ENCODE assay signal across 23 cellular contexts in genomic region chr7:20513341-20513740, GRCh38.
"Had no signal": no experiment of that assay in that cellular context is flagged by ENCODE, and none has a peak within 500 bp of the region (broad histone marks: within the 10 kb centered on the region; RNA-seq: fewer than 3 reads in every experiment).

No MANE protein-coding gene starts in this region.

- H3K27me3 Mint-ChIP-seq: activated naive CD8-positive, alpha-beta T cell treated with anti-CD3 and anti-CD28 coated beads for 36 hours; naive thymus-derived CD4-positive, alpha-beta T cell; stimulated activated naive CD8-positive, alpha-beta T cell treated with anti-CD3 and anti-CD28 coated beads, Interleukin-15, Interleukin-2, amounts not matched to agents 100 ng/mL and 50 ng/mL, for 24 hours had no signal

- H3K9me3 Mint-ChIP-seq: activated T-helper 2 cell treated with anti-CD3 and anti-CD28 coated beads, Interferon-gamma antibody, Interleukin-2, Interleukin-4, amounts not matched to agents 10 μg/mL and 5 μg/mL and 100 μg/mL, durations not matched to agents 14 hours and 24 hours and 36 hours; dendritic cell treated with granulocyte-macrophage colony-stimulating factor and Interleukin-4, amounts not matched to agents 40 ng/mL and 50 ng/mL, for 4 days; neural crest cell; WTC11 had no signal

- H3K27ac Mint-ChIP-seq: activated naive CD8-positive, alpha-beta T cell treated with anti-CD3 and anti-CD28 coated beads for 36 hours; activated T-helper 2 cell treated with anti-CD3 and anti-CD28 coated beads, Interferon-gamma antibody, Interleukin-2, Interleukin-4, amounts not matched to agents 10 μg/mL and 5 μg/mL and 100 μg/mL, durations not matched to agents 14 hours and 24 hours and 36 hours; dendritic cell treated with granulocyte-macrophage colony-stimulating factor and Interleukin-4, amounts not matched to agents 40 ng/mL and 50 ng/mL, for 4 days; naive thymus-derived CD4-positive, alpha-beta T cell; stimulated activated naive CD8-positive, alpha-beta T cell treated with anti-CD3 and anti-CD28 coated beads, Interleukin-15, Interleukin-2, amounts not matched to agents 100 ng/mL and 50 ng/mL, for 24 hours; WTC11 had no signal

- H3K36me3 Mint-ChIP-seq: activated naive CD8-positive, alpha-beta T cell treated with anti-CD3 and anti-CD28 coated beads for 36 hours; naive thymus-derived CD4-positive, alpha-beta T cell; WTC11 had no signal

- H3K4me3 ChIP-seq: lower lobe of right lung, right lobe of liver, skin epidermis, thyroid gland had no signal

- H3K4me1 ChIP-seq: lower lobe of right lung, right lobe of liver, thyroid gland had no signal

- H3K27ac ChIP-seq: brain microvascular endothelial cell, foreskin keratinocyte, lower lobe of right lung, right lobe of liver, skin epidermis, thyroid gland had no signal

- H3K9me3 ChIP-seq: lower lobe of right lung, right lobe of liver, thyroid gland had no signal

- H3K36me3 ChIP-seq: brain microvascular endothelial cell, lower lobe of right lung, right lobe of liver, thyroid gland had no signal

- DNase-seq: activated naive CD4-positive, alpha-beta T cell; activated naive CD8-positive, alpha-beta T cell treated with anti-CD3 and anti-CD28 coated beads for 36 hours; activated T-cell treated with anti-CD3 and anti-CD28 coated beads, Interleukin-2, amount 50 U/mL, for 1 hour; amniotic stem cell; brain microvascular endothelial cell; caudate nucleus; effector CD8-positive, alpha-beta T cell; erythroblast; foreskin keratinocyte; lower lobe of right lung; naive thymus-derived CD4-positive, alpha-beta T cell; occipital lobe; right lobe of liver; stimulated activated CD4-positive, alpha-beta T cell treated with anti-CD3 and anti-CD28 coated beads, Interleukin-1b, Interleukin-23, amount 100 ng/mL, for 48 hours; substantia nigra; thyroid gland had no signal

- ATAC-seq: foreskin keratinocyte; left lobe of liver; lower lobe of right lung; naive thymus-derived CD4-positive, alpha-beta T cell; right lobe of liver; WTC11 had no signal

- H3K4me1 Mint-ChIP-seq: activated naive CD8-positive, alpha-beta T cell treated with anti-CD3 and anti-CD28 coated beads for 36 hours; naive thymus-derived CD4-positive, alpha-beta T cell had no signal

- H3K27me3 ChIP-seq: brain microvascular endothelial cell, foreskin keratinocyte, right lobe of liver, thyroid gland had no signal

- H3K4me3 Mint-ChIP-seq: activated naive CD8-positive, alpha-beta T cell treated with anti-CD3 and anti-CD28 coated beads for 36 hours; dendritic cell treated with granulocyte-macrophage colony-stimulating factor and Interleukin-4, amounts not matched to agents 40 ng/mL and 50 ng/mL, for 4 days; naive thymus-derived CD4-positive, alpha-beta T cell; neural crest cell; stimulated activated naive CD8-positive, alpha-beta T cell treated with anti-CD3 and anti-CD28 coated beads, Interleukin-15, Interleukin-2, amounts not matched to agents 100 ng/mL and 50 ng/mL, for 24 hours; WTC11 had no signal
